In genomic region chr1:163985700-163986099, GRCh38 we compare ENCODE assay signal across 8 cellular contexts.
"Had no signal": no experiment of that assay in that cellular context is flagged by ENCODE, and none has a peak within 500 bp of the region (broad histone marks: within the 10 kb centered on the region; RNA-seq: fewer than 3 reads in every experiment).

No MANE protein-coding gene starts in this region.

- DNase-seq: GDM1, GF-D8 had no signal

- H3K4me3 ChIP-seq: GM12878 had no signal

- ATAC-seq: GM12878 had no signal

- FAIRE-seq: G401.6, GM12878, GM12891, GM12892, GM18507, GM19239 had no signal
